Comparison of ENCODE assay signal across 23 cellular contexts in genomic region chr1:53804181-53804580, GRCh38.
"Had no signal": no experiment of that assay in that cellular context is flagged by ENCODE, and none has a peak within 500 bp of the region (broad histone marks: within the 10 kb centered on the region; RNA-seq: fewer than 3 reads in every experiment).

No MANE protein-coding gene starts in this region.

- H3K4me2 ChIP-seq: hepatocyte had no signal

- H3K4me1 Mint-ChIP-seq: immature natural killer cell, memory B cell, natural killer cell had no signal

- ATAC-seq: foreskin keratinocyte; gastroesophageal sphincter; heart left ventricle; left cardiac atrium; left lung; left ventricle myocardium superior; lower lobe of right lung; naive thymus-derived CD4-positive, alpha-beta T cell; natural killer cell had no signal

- DNase-seq: dorsolateral prefrontal cortex; effector CD4-positive, alpha-beta T cell; effector memory CD4-positive, alpha-beta T cell; foreskin keratinocyte; heart left ventricle; hypothalamus; immature natural killer cell; islet precursor cell; kidney; kidney glomerular epithelial cell; left cardiac atrium; left lung; left ventricle myocardium superior; lower lobe of right lung; mesendoderm; midbrain; naive thymus-derived CD4-positive, alpha-beta T cell; natural killer cell had no signal

- H3K4me3 Mint-ChIP-seq: immature natural killer cell; memory B cell; naive thymus-derived CD4-positive, alpha-beta T cell; natural killer cell had no signal

- H3K4me1 ChIP-seq: esophagus muscularis mucosa, foreskin keratinocyte, gastroesophageal sphincter, heart left ventricle, left lung, lower lobe of right lung had no signal

- H3K9me3 Mint-ChIP-seq: immature natural killer cell; memory B cell; naive thymus-derived CD4-positive, alpha-beta T cell; natural killer cell had no signal

- H2AFZ ChIP-seq: hepatocyte had no signal

- H3K27ac ChIP-seq: coronary artery, dorsolateral prefrontal cortex, esophagus muscularis mucosa, foreskin keratinocyte, gastroesophageal sphincter, heart left ventricle, hepatocyte, left lung, lower lobe of right lung had no signal

- H3K9me3 ChIP-seq: esophagus muscularis mucosa, gastroesophageal sphincter, heart left ventricle, left lung, lower lobe of right lung had no signal

- H3K27ac Mint-ChIP-seq: immature natural killer cell, memory B cell, natural killer cell had no signal

- H3K27me3 ChIP-seq: dorsolateral prefrontal cortex, esophagus muscularis mucosa, foreskin keratinocyte, gastroesophageal sphincter, heart left ventricle, hepatocyte, left lung had no signal

- H3K4me3 ChIP-seq: coronary artery, dorsolateral prefrontal cortex, esophagus muscularis mucosa, gastroesophageal sphincter, heart left ventricle, hepatocyte, left lung, lower lobe of right lung had no signal

- H3K27me3 Mint-ChIP-seq: memory B cell; naive thymus-derived CD4-positive, alpha-beta T cell had no signal
